ENCODE assay signal across 16 cellular contexts in the genomic region with DNA sequence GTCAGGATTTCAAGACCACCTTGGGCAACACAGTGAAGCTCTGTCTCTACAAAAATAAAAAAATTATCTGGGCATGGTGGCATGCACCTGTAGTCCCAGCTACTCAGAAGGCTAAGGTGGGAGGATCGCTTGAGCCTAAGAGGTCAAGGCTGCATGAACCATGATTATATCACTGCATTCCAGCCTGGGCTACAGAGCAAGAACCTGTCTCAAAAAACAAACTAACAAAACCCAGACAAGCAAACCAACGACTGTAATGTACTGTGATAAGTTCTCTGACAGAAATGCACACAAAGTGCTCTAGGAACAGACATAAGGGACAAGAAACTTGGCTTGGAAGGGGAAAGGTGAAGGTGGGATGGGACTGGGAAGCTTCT.
"Had no signal": no experiment of that assay in that cellular context is flagged by ENCODE, and none has a peak within 500 bp of the region (broad histone marks: within the 10 kb centered on the region; RNA-seq: fewer than 3 reads in every experiment).

No MANE protein-coding gene starts in this region.

- DNase-seq: activated CD4-positive, alpha-beta memory T cell treated with anti-CD3 and anti-CD28 coated beads for 36 hours; activated gamma-delta T cell treated with Interleukin-2 at 50 U/mL for 16 hours; activated naive CD8-positive, alpha-beta T cell treated with anti-CD3 and anti-CD28 coated beads, Interleukin-2, amount 10 ng/mL, durations not matched to agents 7 days and 5 days; activated T-cell treated with anti-CD3 and anti-CD28 coated beads, Interleukin-2, amount 50 U/mL, for 72 hours; anterior cingulate cortex; foreskin keratinocyte; head of caudate nucleus; islet precursor cell; left ventricle myocardium inferior; mesendoderm; nucleus accumbens; stimulated activated CD4-positive, alpha-beta T cell treated with anti-CD3 and anti-CD28 coated beads, Interleukin-15, amount 100 ng/mL, for 24 hours; stimulated activated CD4-positive, alpha-beta T cell treated with anti-CD3 and anti-CD28 coated beads, Interleukin-4, amount 100 ng/mL, for 24 hours; T-helper 9 cell had no signal

- H3K36me3 ChIP-seq: thoracic aorta had no signal

- H3K4me3 ChIP-seq: left ventricle myocardium inferior, thoracic aorta had no signal

- ATAC-seq: activated T-cell treated with anti-CD3 and anti-CD28 coated beads, Interleukin-2, amount 50 U/mL, for 72 hours; foreskin keratinocyte had no signal

- H3K27me3 ChIP-seq: foreskin keratinocyte had no signal

- FAIRE-seq: bronchial epithelial cell had no signal

- H3K4me1 ChIP-seq: foreskin keratinocyte, left ventricle myocardium inferior had no signal

- H3K9me3 ChIP-seq: left ventricle myocardium inferior, thoracic aorta had no signal

- H3K27ac ChIP-seq: foreskin keratinocyte, left ventricle myocardium inferior, thoracic aorta had no signal
